ENCODE assay signal across 8 cellular contexts in the genomic region with DNA sequence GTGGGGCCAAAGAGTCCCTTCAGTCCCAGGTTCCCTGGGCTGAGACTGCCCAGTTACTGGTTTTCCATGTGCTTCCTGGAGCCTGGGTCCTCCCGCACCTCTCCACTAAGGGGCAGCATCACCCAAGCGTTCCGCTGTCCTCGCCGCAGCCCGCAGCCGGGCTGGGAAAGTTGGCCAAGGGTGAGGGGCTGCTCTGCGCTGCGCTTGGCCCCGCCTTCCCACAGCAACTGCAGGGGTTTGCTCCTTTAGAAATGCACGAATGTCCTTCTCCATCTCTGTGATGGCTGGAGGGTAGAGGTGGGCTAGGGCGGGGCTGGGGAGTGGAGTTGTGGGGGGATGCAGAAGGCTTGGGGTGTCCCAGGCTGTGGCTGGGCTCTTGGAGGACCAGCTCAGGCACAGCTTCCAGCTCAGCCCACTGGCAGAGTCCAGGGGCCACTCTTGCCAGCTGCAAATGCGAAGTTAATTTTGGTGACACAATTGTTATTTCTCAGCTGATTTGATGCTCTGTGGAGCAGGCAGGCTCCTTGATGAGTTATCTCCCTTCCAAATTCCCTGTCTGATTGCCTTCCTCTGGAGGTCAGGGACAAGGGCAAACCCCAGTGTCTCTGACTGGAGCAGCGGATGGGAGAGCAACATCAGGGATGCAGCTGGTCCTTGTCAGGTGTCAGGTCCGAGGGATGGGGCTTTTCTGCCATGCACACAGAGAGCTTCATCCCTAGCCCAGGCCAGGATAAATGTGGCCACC.
DNase-seq lines count a peak whose midpoint lies in the region; ATAC-seq, FAIRE-seq and TF ChIP-seq lines count a peak whose summit lies in the region.

No MANE protein-coding gene starts in this region.

- H3K14ac ChIP-seq in H1 (ENCODE audit: insufficient read length) = no peak overlapping the region

- H3K4me1 ChIP-seq in H1 (replicated peaks in 1 of 4; ENCODE audit: control insufficient read depth in 3 of 4, insufficient read depth in 4 of 4, low read length in 3 of 4) (peaks cover 0 to 7% (median under 1%) of the 10 kb centered on the region in 4 experiments; a peak in 4 of 7 replicates), suprapubic skin (peaks cover 24% of the 10 kb centered on the region)

- peak overlapping the region; percentile 69 for H3K27ac ChIP-seq in CD4-positive, alpha-beta T cell (ENCODE audit: low read depth, low read length)
- H3K27ac ChIP-seq in H1 (ENCODE audit: low read depth, low read length) (no peak overlapping the region), suprapubic skin (no peak overlapping the region)

- TF ChIP-seq EP300 in H1 (IDR thresholded peaks at IDR 0.05; ENCODE audit: borderline replicate concordance in 1 of 2, low read depth in 2 of 2, low read length in 2 of 2) (no peak), suprapubic skin (IDR thresholded peaks at IDR 0.05) (no peak)

- peak; percentile 85 for TF ChIP-seq CTCF in CD4-positive, alpha-beta T cell (IDR thresholded peaks at IDR 0.05)
- TF ChIP-seq CTCF in H1 (IDR thresholded peaks at IDR 0.05; ENCODE audit: control extremely low read depth in 1 of 3, insufficient read depth in 1 of 3, low read depth in 1 of 3, low read length in 3 of 3) = peak; percentile 96 to 98 (median 97)
- TF ChIP-seq CTCF in suprapubic skin (IDR thresholded peaks at IDR 0.05) = peak; percentile 39 to 88

- H3K23me2 ChIP-seq in H1 (ENCODE audit: low read depth, low read length) = no peaks in the 10 kb centered on the region

- no peaks in the 10 kb centered on the region for H3K9me3 ChIP-seq in CD4-positive, alpha-beta T cell (ENCODE audit: control insufficient read depth, low read length)
- no peaks in the 10 kb centered on the region for H3K9me3 ChIP-seq in H1 (ENCODE audit: insufficient read depth in 2 of 2, low read depth in 1 of 2, low read length in 1 of 2)
- H3K9me3 ChIP-seq in suprapubic skin = no peaks in the 10 kb centered on the region

- WGBS in H1 (ENCODE audit: extremely low coverage in 1 of 2, insufficient coverage in 1 of 2, insufficient read length in 1 of 2, insufficient replicate concordance in 2 of 2, low coverage in 1 of 2, low lambda C conversion rate in 2 of 2, missing lambda C conversion rate in 1 of 2), 2 experiments = 18% methylated on average over 15 of the region's 15 CpGs; no CpG with 5 or more reads in 1 of the 2 experiments
- 20% methylated on average over 13 of the region's 15 CpGs for WGBS in suprapubic skin

- no peak overlapping the region for H2BK15ac ChIP-seq in H1 (ENCODE audit: low read length)

- no peak overlapping the region for H3K23ac ChIP-seq in H1 (ENCODE audit: insufficient read length)

- POLR2A ChIA-PET in CD4-positive, alpha-beta T cell (lab: Charles Lee) = interaction anchor here (0.7 to 9.6 kb wide), 11 partner anchors 9 to 236 kb away, joined by 3 to 314 read pairs (median 5); a partner anchor contains a TSS
- POLR2A ChIA-PET in HEK293T (lab: Yijun Ruan, JAX) (interaction anchor here (1.5 to 1.8 kb wide), 2 partner anchors 130 to 143 kb away, joined by 4 to 8 read pairs; no protein-coding TSS in a partner anchor), H1 (lab: Charles Lee; ENCODE audit: partially characterized antibody) (interaction anchor here (0.8 to 1.5 kb wide), 4 partner anchors 15 to 131 kb away, joined by 3 to 4 read pairs (median 3); no protein-coding TSS in a partner anchor)

- peaks cover 61% of the 10 kb centered on the region for H3K4me1 Mint-ChIP-seq in CD4-positive, alpha-beta T cell (ENCODE audit: low read depth)
- H3K4me1 Mint-ChIP-seq in activated CD8-positive, alpha-beta memory T cell treated with anti-CD3 and anti-CD28 coated beads, Interleukin-2, amount 10 ng/mL, durations not matched to agents 7 days and 5 days = peaks cover 52% of the 10 kb centered on the region

- H3K4me3 Mint-ChIP-seq in CD4-positive, alpha-beta T cell = peak overlapping the region; percentile 35
- no peak overlapping the region for H3K4me3 Mint-ChIP-seq in activated CD8-positive, alpha-beta memory T cell treated with anti-CD3 and anti-CD28 coated beads, Interleukin-2, amount 10 ng/mL, durations not matched to agents 7 days and 5 days

- peak overlapping the region; percentile 99 for H3K27ac Mint-ChIP-seq in CD4-positive, alpha-beta T cell
- peak overlapping the region; percentile 59 for H3K27ac Mint-ChIP-seq in activated CD8-positive, alpha-beta memory T cell treated with anti-CD3 and anti-CD28 coated beads, Interleukin-2, amount 10 ng/mL, durations not matched to agents 7 days and 5 days

- H4K5ac ChIP-seq in H1 (ENCODE audit: insufficient read length, low read depth, low read length) = no peak overlapping the region

- H3K4ac ChIP-seq in H1 (replicated peaks; ENCODE audit: insufficient read length, low read depth, low read length) = no peak overlapping the region

- TF ChIP-seq POLR2A in H1 (IDR thresholded peaks at IDR 0.05; ENCODE audit: control extremely low read depth in 1 of 2, low read depth in 2 of 2, low read length in 2 of 2) (no peak), suprapubic skin (IDR thresholded peaks at IDR 0.05) (no peak)

- peaks cover 64% of the 10 kb centered on the region for H3K36me3 Mint-ChIP-seq in CD4-positive, alpha-beta T cell (ENCODE audit: low read depth)
- peaks cover 3% of the 10 kb centered on the region for H3K36me3 Mint-ChIP-seq in activated CD8-positive, alpha-beta memory T cell treated with anti-CD3 and anti-CD28 coated beads, Interleukin-2, amount 10 ng/mL, durations not matched to agents 7 days and 5 days

- H3K27me3 ChIP-seq in CD4-positive, alpha-beta T cell (ENCODE audit: control insufficient read depth, insufficient read depth, low read length) = no peaks in the 10 kb centered on the region
- H3K27me3 ChIP-seq in H1 (replicated peaks in 1 of 4; ENCODE audit: control insufficient read depth in 3 of 4, extremely low read depth in 1 of 4, insufficient read depth in 3 of 4, low read length in 3 of 4) = 0 out of 7 replicates have a peak, but pooled peaks cover 0 to 2% (median 0%) of the 10 kb centered on the region in 4 experiments
- no peaks in the 10 kb centered on the region for H3K27me3 ChIP-seq in suprapubic skin

- DNase-seq in CD4-positive, alpha-beta T cell = peak; percentile 52 to 76 (median 62)
- DNase-seq in HEK293T (ENCODE audit: extremely low spot score) (peak; percentile 88), NCI-H69 (lab: John Stamatoyannopoulos, UW) (peak; percentile 85), H1 (ENCODE audit: low read depth in 1 of 2, low spot score in 2 of 2) (peak; percentile 54 to 92), midbrain (lab: John Stamatoyannopoulos, UW) (peak; percentile 80), suprapubic skin (ENCODE audit: low spot score in 2 of 2) (no peak)
- DNase-seq in activated CD8-positive, alpha-beta memory T cell treated with anti-CD3 and anti-CD28 coated beads, Interleukin-2, amount 10 ng/mL, durations not matched to agents 7 days and 5 days = peak; percentile 70

- H3K27me3 Mint-ChIP-seq in CD4-positive, alpha-beta T cell = no peaks in the 10 kb centered on the region
- no peaks in the 10 kb centered on the region for H3K27me3 Mint-ChIP-seq in activated CD8-positive, alpha-beta memory T cell treated with anti-CD3 and anti-CD28 coated beads, Interleukin-2, amount 10 ng/mL, durations not matched to agents 7 days and 5 days

- H3K18ac ChIP-seq in H1 (ENCODE audit: extremely low read depth, low read length) = no peak overlapping the region

- H3K79me2 ChIP-seq in H1 (ENCODE audit: control insufficient read depth in 1 of 2, insufficient read depth in 2 of 2, low read length in 2 of 2) = no peaks in the 10 kb centered on the region

- H3K4me3 ChIP-seq in H1 (ENCODE audit: extremely low read depth in 1 of 4, insufficient read depth in 2 of 4, low read depth in 3 of 4, low read length in 4 of 4) (peak overlapping the region in 1 of 4 experiments; percentile 23; a peak in 1 of 8 replicates), suprapubic skin (no peak overlapping the region)

- no peak overlapping the region for H4K91ac ChIP-seq in H1 (replicated peaks; ENCODE audit: insufficient read length, low read length)

- H2BK5ac ChIP-seq in H1 (ENCODE audit: low read depth, low read length) = no peak overlapping the region

- ATAC-seq in CD4-positive, alpha-beta T cell (ENCODE audit: poor library complexity) = peak; percentile 85
- ATAC-seq in activated CD8-positive, alpha-beta memory T cell treated with anti-CD3 and anti-CD28 coated beads, Interleukin-2, amount 10 ng/mL, durations not matched to agents 7 days and 5 days = peak; percentile 88
- ATAC-seq in GM21786 (IDR thresholded peaks at IDR 0.05; ENCODE audit: unreplicated experiment) = no peak

- intact Hi-C loops in CD4-positive, alpha-beta T cell (cut with DNase I, micrococcal nuclease) = loop anchor here (1.0 to 10.0 kb wide), 6 partner anchors 17 to 490 kb away; a partner anchor contains a TSS

- no peaks in the 10 kb centered on the region for H4K20me1 ChIP-seq in H1 (replicated peaks in 1 of 2; ENCODE audit: control insufficient read depth in 1 of 2, insufficient read depth in 2 of 2, low read length in 2 of 2)

- no peaks in the 10 kb centered on the region for H3K79me1 ChIP-seq in H1 (ENCODE audit: low read depth, low read length)

- H2AFZ ChIP-seq in H1 (ENCODE audit: low read length) = no peak overlapping the region

- no peak overlapping the region for H2AK5ac ChIP-seq in H1 (ENCODE audit: low read depth, low read length)

- no peak overlapping the region for H2BK120ac ChIP-seq in H1 (replicated peaks; ENCODE audit: low read depth, low read length)

- H3K36me3 ChIP-seq in H1 (ENCODE audit: control insufficient read depth in 2 of 4, insufficient read depth in 4 of 4, low read length in 3 of 4) (no peaks in the 10 kb centered on the region), suprapubic skin (no peaks in the 10 kb centered on the region)

- H3K9me3 Mint-ChIP-seq in CD4-positive, alpha-beta T cell = no peaks in the 10 kb centered on the region
- no peaks in the 10 kb centered on the region for H3K9me3 Mint-ChIP-seq in activated CD8-positive, alpha-beta memory T cell treated with anti-CD3 and anti-CD28 coated beads, Interleukin-2, amount 10 ng/mL, durations not matched to agents 7 days and 5 days (ENCODE audit: low read depth)

- H2BK12ac ChIP-seq in H1 (ENCODE audit: low read depth, low read length) = no peak overlapping the region

- peak overlapping the region in 1 of 2 experiments; percentile 59; a peak in 2 of 4 replicates for H3K4me2 ChIP-seq in H1 (ENCODE audit: insufficient read depth in 1 of 2, low read depth in 2 of 2, low read length in 2 of 2)

- no peak overlapping the region for H3K9ac ChIP-seq in H1 (replicated peaks in 1 of 4; ENCODE audit: extremely low read depth in 1 of 4, low read depth in 3 of 4, low read length in 3 of 4)

- CTCF ChIA-PET in CD4-positive, alpha-beta T cell (lab: Charles Lee) = interaction anchor here (0.8 to 5.8 kb wide), 11 partner anchors 11 to 256 kb away, joined by 3 to 75 read pairs (median 6); a partner anchor contains a TSS
- CTCF ChIA-PET in HEK293T (lab: Yijun Ruan, JAX) = interaction anchor here (0.6 to 5.0 kb wide), 8 partner anchors 13 to 257 kb away, joined by 3 to 48 read pairs (median 4); no protein-coding TSS in a partner anchor
- CTCF ChIA-PET in activated CD8-positive, alpha-beta memory T cell treated with anti-CD3 and anti-CD28 coated beads, Interleukin-2, amount 10 ng/mL, durations not matched to agents 7 days and 5 days (lab: Charles Lee) = interaction anchor here (0.7 to 8.9 kb wide), 18 partner anchors 9 to 414 kb away, joined by 3 to 175 read pairs (median 6); a partner anchor contains a TSS
- CTCF ChIA-PET in H1 (lab: Charles Lee; ENCODE audit: partially characterized antibody) = interaction anchor here (0.7 to 11.7 kb wide), 55 partner anchors 9 to 744 kb away, joined by 3 to 246 read pairs (median 4); a partner anchor contains a TSS

- no peak for FAIRE-seq in H1 (lab: Jason Lieb, UNC)

- TF ChIP-seq RAD21 in H1 (IDR thresholded peaks at IDR 0.05 in 1 of 2, conservative IDR thresholded peaks at IDR 0.05 in 1 of 2; ENCODE audit: low read depth in 2 of 2, low read length in 2 of 2) = peak; percentile 100

- no peak overlapping the region for H2BK20ac ChIP-seq in H1 (ENCODE audit: low read length)

- no peak overlapping the region for H3K56ac ChIP-seq in H1 (replicated peaks; ENCODE audit: insufficient read length, low read depth, low read length)

- H4K8ac ChIP-seq in H1 (ENCODE audit: extremely low read depth, insufficient read depth, low read length) = no peak overlapping the region

Comparison
In these comparisons a context has a peak if more than half of its experiments do, and no peak if none do; other contexts are left out.
1. DNase-seq: peak in CD4-positive, alpha-beta T cell (10 of 10), HEK293T (single experiment), NCI-H69 (single experiment), activated CD8-positive, alpha-beta memory T cell treated with anti-CD3 and anti-CD28 coated beads, Interleukin-2, amount 10 ng/mL, durations not matched to agents 7 days and 5 days (single experiment), H1 (2 of 2) and midbrain (single experiment); none in suprapubic skin (0 of 2).
2. Peak in every context shown above with its lines, with median percentiles within 50 percentile points of each other: CTCF ChIP-seq.